9 cellular contexts compared by ENCODE assay signal in the genomic region with DNA sequence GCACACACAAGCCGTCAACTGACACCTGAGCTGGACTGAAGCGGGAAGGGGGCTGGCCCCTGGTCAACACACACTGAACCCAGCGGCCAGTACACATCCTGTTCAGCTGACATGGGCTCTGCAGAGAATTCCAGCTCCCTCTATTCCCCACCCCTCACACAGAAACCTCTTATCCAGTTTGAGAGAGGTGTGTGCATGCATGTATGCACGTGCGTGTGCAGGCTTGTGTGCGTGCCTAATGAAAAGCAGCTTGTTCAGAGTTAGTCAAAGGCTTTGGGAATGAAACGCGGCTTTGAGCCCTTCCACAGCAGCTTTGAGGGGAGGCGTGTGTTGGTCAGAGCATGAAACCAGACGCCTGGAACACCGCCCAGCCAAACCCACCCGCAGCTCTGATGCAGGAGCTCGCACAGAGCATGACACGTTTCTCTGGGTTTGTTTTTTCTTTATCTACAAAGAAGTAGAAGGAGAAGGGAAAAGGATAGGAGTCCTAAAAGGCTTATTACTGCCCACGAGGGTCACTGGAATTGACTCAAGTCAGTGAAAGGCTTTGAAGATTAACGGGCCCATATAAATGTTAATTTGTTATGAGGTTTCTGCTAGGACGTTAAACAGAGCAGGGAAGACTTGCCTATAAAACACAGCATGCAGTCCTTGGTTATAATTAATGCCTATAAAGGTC.
DNase-seq lines count a peak whose midpoint lies in the region; ATAC-seq and TF ChIP-seq lines count a peak whose summit lies in the region.
"Had no signal": no experiment of that assay in that cellular context is flagged by ENCODE, and none has a peak within 500 bp of the region (broad histone marks: within the 10 kb centered on the region; RNA-seq: fewer than 3 reads in every experiment).

No MANE protein-coding gene starts in this region.

- POLR2A ChIA-PET in CD4-positive, alpha-beta T cell (lab: Charles Lee) = no interaction called here

- no peak overlapping the region for H3K4me3 Mint-ChIP-seq in CD4-positive, alpha-beta T cell

- ATAC-seq in HG03460 (IDR thresholded peaks at IDR 0.05; ENCODE audit: unreplicated experiment) = no peak
- no peak for ATAC-seq in HG03196 (IDR thresholded peaks at IDR 0.05; ENCODE audit: unreplicated experiment)
- no peak for ATAC-seq in CD4-positive, alpha-beta T cell (ENCODE audit: poor library complexity)

- peak; percentile 60 for DNase-seq in AG20443 (ENCODE audit: low spot score)
- peak; percentile 86 for DNase-seq in NCI-H2029 (lab: John Stamatoyannopoulos, UW)
- DNase-seq in colonic mucosa = no peak
- DNase-seq in mucosa of gallbladder (ENCODE audit: low spot score) = peak; percentile 43
- no peak for DNase-seq in NCI-H524 treated with DMSO at 0.1 percent for 48 hours (lab: John Stamatoyannopoulos, UW)
- no peak for DNase-seq in CD4-positive, alpha-beta T cell
- DNase-seq: activated CD4-positive, alpha-beta T cell treated with anti-CD3 and anti-CD28 coated beads, Interleukin-2, amount 50 U/mL, for 4 hours had no signal

- H3K27ac Mint-ChIP-seq in CD4-positive, alpha-beta T cell = no peak overlapping the region

- H3K9me3 Mint-ChIP-seq in CD4-positive, alpha-beta T cell = no peaks in the 10 kb centered on the region

- no peaks in the 10 kb centered on the region for H3K36me3 ChIP-seq in colonic mucosa

- CTCF ChIA-PET in CD4-positive, alpha-beta T cell (lab: Charles Lee) = no interaction called here

- peaks cover 12% of the 10 kb centered on the region for H3K4me1 ChIP-seq in colonic mucosa

- intact Hi-C loops in colonic mucosa (cut with DNase I) = no loop called here
- intact Hi-C loops in CD4-positive, alpha-beta T cell (cut with DNase I, micrococcal nuclease) = no loop called here

- H3K27me3 ChIP-seq in colonic mucosa = no peaks in the 10 kb centered on the region
- H3K27me3 ChIP-seq in CD4-positive, alpha-beta T cell (ENCODE audit: control insufficient read depth, insufficient read depth, low read length) = peaks cover 53% of the 10 kb centered on the region

- H3K27ac ChIP-seq in colonic mucosa = peak overlapping the region; percentile 27
- H3K27ac ChIP-seq in CD4-positive, alpha-beta T cell (ENCODE audit: low read depth, low read length) = no peak overlapping the region

- H3K4me3 ChIP-seq in colonic mucosa = no peak overlapping the region

- H3K9me3 ChIP-seq in colonic mucosa = no peaks in the 10 kb centered on the region
- H3K9me3 ChIP-seq in CD4-positive, alpha-beta T cell (ENCODE audit: control insufficient read depth, low read length) = no peaks in the 10 kb centered on the region

- H3K36me3 Mint-ChIP-seq in CD4-positive, alpha-beta T cell (ENCODE audit: low read depth) = no peaks in the 10 kb centered on the region

- H3K9ac ChIP-seq in colonic mucosa (ENCODE audit: low read depth in 2 of 2, low read length in 2 of 2) = peak overlapping the region in 1 of 2 donors; percentile 23

- peaks cover 9% of the 10 kb centered on the region for H3K4me1 Mint-ChIP-seq in CD4-positive, alpha-beta T cell (ENCODE audit: low read depth)

- TF ChIP-seq CTCF in colonic mucosa (IDR thresholded peaks at IDR 0.05) = no peak
- TF ChIP-seq CTCF in CD4-positive, alpha-beta T cell (IDR thresholded peaks at IDR 0.05) = no peak

- peaks cover 45% of the 10 kb centered on the region for H3K27me3 Mint-ChIP-seq in CD4-positive, alpha-beta T cell

Comparison
In these comparisons a context has a peak if more than half of its experiments do, and no peak if none do; other contexts are left out.
1. DNase-seq: peak in AG20443 (single experiment), NCI-H2029 (single experiment) and mucosa of gallbladder (single experiment); none in colonic mucosa (single experiment), NCI-H524 treated with DMSO at 0.1 percent for 48 hours (single experiment) and CD4-positive, alpha-beta T cell (0 of 10).